In the genomic region with DNA sequence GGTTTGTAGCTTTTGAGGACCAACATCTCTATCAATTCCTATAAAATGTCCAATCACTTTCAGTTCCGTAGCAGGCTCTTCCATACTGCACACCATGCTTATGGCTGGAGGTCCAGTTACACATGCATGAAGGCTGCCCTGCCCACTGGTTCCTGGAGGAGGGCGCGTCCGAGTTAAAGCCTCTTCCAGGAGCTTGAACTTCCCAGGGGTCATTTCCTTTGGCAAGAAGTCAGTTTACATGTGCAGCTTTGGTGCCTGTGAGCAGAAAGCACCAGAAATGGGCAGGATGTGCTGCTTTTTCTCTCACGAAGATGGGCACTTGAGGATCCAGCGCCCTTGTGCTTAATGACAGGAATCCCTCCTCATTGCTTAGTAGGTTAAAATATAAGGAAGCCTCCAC, we compare ENCODE assay signal across 1 cellular context.
TF ChIP-seq lines count a peak whose summit lies in the region.

No MANE protein-coding gene starts in this region.

TF ChIP-seq in endothelial cell of umbilical vein, 7 proteins besides CTCF, POLR2A, EP300 and RAD21 (continued from another document):
- TF ChIP-seq MYC (IDR thresholded peaks at IDR 0.05; ENCODE audit: low read depth, low read length) (no peak), EZH2 (IDR thresholded peaks at IDR 0.05; ENCODE audit: borderline replicate concordance, low read depth, low read length, severe bottlenecking) (no peak), POLR2AphosphoS5 (IDR thresholded peaks at IDR 0.05; ENCODE audit: insufficient read depth, low read depth, low read length) (no peak), FOS (IDR thresholded peaks at IDR 0.05; ENCODE audit: borderline replicate concordance, insufficient read depth, low read length) (no peak)
